ENCODE assay signal across 20 cellular contexts in the genomic region with DNA sequence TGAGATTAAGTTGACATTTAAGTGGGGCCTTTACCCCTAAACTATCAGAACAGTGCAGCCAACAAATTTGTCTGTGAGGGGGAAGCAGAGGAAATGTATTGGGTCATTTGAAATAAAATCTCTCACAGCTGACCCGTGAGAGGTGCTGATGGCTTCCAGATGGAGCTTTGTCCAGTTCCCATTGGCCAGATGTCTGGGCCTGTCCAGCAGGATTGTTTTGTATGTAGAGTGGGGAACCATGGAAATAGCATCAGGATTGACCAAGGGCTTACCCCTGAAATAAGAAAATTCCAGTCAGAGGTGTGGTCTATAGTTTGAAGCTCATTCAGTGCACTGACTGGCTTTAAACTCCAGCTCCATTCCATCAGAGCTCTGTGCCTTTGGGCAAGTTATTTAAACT. TPM values are rescaled to one million over a fixed set of nuclear protein-coding genes. Genes with fewer than 3 reads are reported as not detected.
"Had no signal": no experiment of that assay in that cellular context is flagged by ENCODE, and none has a peak within 500 bp of the region (broad histone marks: within the 10 kb centered on the region; RNA-seq: fewer than 3 reads in every experiment).

No MANE protein-coding gene starts in this region.

- H3K9me3 ChIP-seq: sigmoid colon, upper lobe of right lung had no signal

- H3K36me3 Mint-ChIP-seq: memory B cell, WTC11 had no signal

- H3K36me3 ChIP-seq: cardiac muscle cell, sigmoid colon, upper lobe of right lung had no signal

- H3K4me1 Mint-ChIP-seq: activated naive CD8-positive, alpha-beta T cell treated with anti-CD3 and anti-CD28 coated beads, Interleukin-2, amount 50 U/mL, for 24 hours; memory B cell had no signal

- H3K27ac Mint-ChIP-seq: activated CD8-positive, alpha-beta T cell treated with anti-CD3 and anti-CD28 coated beads, Interleukin-2, amount 10 ng/mL, durations not matched to agents 7 days and 5 days; activated naive CD8-positive, alpha-beta T cell treated with anti-CD3 and anti-CD28 coated beads, Interleukin-2, amount 50 U/mL, for 24 hours; activated T-helper 1 cell treated with anti-CD3 and anti-CD28 coated beads, Interleukin-12 subunit alpha, Interleukin-12 subunit beta, Interleukin-2, Interleukin-4 antibody, amounts not matched to agents 30 ng/mL and 10 ng/mL and 1 ng/mL, durations not matched to agents 14 hours and 24 hours and 36 hours; memory B cell; nephron; progenitor cell of endocrine pancreas; T-helper 1 cell treated with Interleukin-12 subunit alpha and Interleukin-12 subunit beta and Interleukin-4 antibody, amounts not matched to agents 30 μg/mL and 1 μg/mL, for 36 hours; WTC11 had no signal

- H3K4me3 Mint-ChIP-seq: activated CD8-positive, alpha-beta T cell treated with anti-CD3 and anti-CD28 coated beads, Interleukin-2, amount 10 ng/mL, durations not matched to agents 7 days and 5 days; activated naive CD8-positive, alpha-beta T cell treated with anti-CD3 and anti-CD28 coated beads, Interleukin-2, amount 50 U/mL, for 24 hours; activated T-helper 1 cell treated with anti-CD3 and anti-CD28 coated beads, Interleukin-12 subunit alpha, Interleukin-12 subunit beta, Interleukin-2, Interleukin-4 antibody, amounts not matched to agents 30 ng/mL and 10 ng/mL and 1 ng/mL, durations not matched to agents 14 hours and 24 hours and 36 hours; memory B cell; nephron; T-helper 1 cell treated with Interleukin-12 subunit alpha and Interleukin-12 subunit beta and Interleukin-4 antibody, amounts not matched to agents 30 μg/mL and 1 μg/mL, for 36 hours; WTC11 had no signal

- DNase-seq: activated CD4-positive, alpha-beta T cell treated with anti-CD3 and anti-CD28 coated beads for 48 hours; activated CD8-positive, alpha-beta memory T cell treated with anti-CD3 and anti-CD28 coated beads, Interleukin-2, amount 50 U/mL, for 48 hours; activated CD8-positive, alpha-beta T cell treated with anti-CD3 and anti-CD28 coated beads, Interleukin-2, amount 10 ng/mL, durations not matched to agents 7 days and 5 days; activated naive CD4-positive, alpha-beta T cell; activated naive CD8-positive, alpha-beta T cell treated with anti-CD3 and anti-CD28 coated beads, Interleukin-2, amount 50 U/mL, for 24 hours; effector CD8-positive, alpha-beta T cell; left colon; occipital lobe; sigmoid colon; stimulated activated CD4-positive, alpha-beta T cell treated with anti-CD3 and anti-CD28 coated beads, Interleukin-12 subunit alpha, Interleukin-12 subunit beta, amount 100 ng/mL, for 4 hours; stimulated activated naive CD4-positive, alpha-beta T cell treated with Interleukin-2 at 50 U/mL for 16 hours; upper lobe of right lung had no signal

- H3K9me3 Mint-ChIP-seq: activated naive CD8-positive, alpha-beta T cell treated with anti-CD3 and anti-CD28 coated beads, Interleukin-2, amount 50 U/mL, for 24 hours; activated T-helper 1 cell treated with anti-CD3 and anti-CD28 coated beads, Interleukin-12 subunit alpha, Interleukin-12 subunit beta, Interleukin-2, Interleukin-4 antibody, amounts not matched to agents 30 ng/mL and 10 ng/mL and 1 ng/mL, durations not matched to agents 14 hours and 24 hours and 36 hours; memory B cell; nephron; T-helper 1 cell treated with Interleukin-12 subunit alpha and Interleukin-12 subunit beta and Interleukin-4 antibody, amounts not matched to agents 30 μg/mL and 1 μg/mL, for 36 hours; WTC11 had no signal

- H3K4me3 ChIP-seq: cardiac muscle cell, coronary artery, sigmoid colon, upper lobe of right lung had no signal

- H3K27ac ChIP-seq: cardiac muscle cell, coronary artery, sigmoid colon, upper lobe of right lung had no signal

- H3K27me3 ChIP-seq: cardiac muscle cell, sigmoid colon, upper lobe of right lung had no signal

- H3K27me3 Mint-ChIP-seq: activated naive CD8-positive, alpha-beta T cell treated with anti-CD3 and anti-CD28 coated beads, Interleukin-2, amount 50 U/mL, for 24 hours had no signal

- H3K4me1 ChIP-seq: sigmoid colon, upper lobe of right lung had no signal

RNA-seq across cellular contexts. Expression of a gene that starts 50.6 kb away (rescaled TPM):
- total RNA-seq: activated CD8-positive, alpha-beta T cell treated with anti-CD3 and anti-CD28 coated beads, Interleukin-2, amount 10 ng/mL, durations not matched to agents 7 days and 5 days had no signal
